ENCODE assay signal across 11 cellular contexts in genomic region chr1:101203812-101204540, GRCh38. TPM values are rescaled to one million over a fixed set of nuclear protein-coding genes. Genes with fewer than 3 reads are reported as not detected.
DNase-seq lines count a peak whose midpoint lies in the region; ATAC-seq and TF ChIP-seq lines count a peak whose summit lies in the region.
"Had no signal": no experiment of that assay in that cellular context is flagged by ENCODE, and none has a peak within 500 bp of the region (broad histone marks: within the 10 kb centered on the region; RNA-seq: fewer than 3 reads in every experiment).

No MANE protein-coding gene starts in this region.

- H3K4me1 ChIP-seq in IMR-90 (ENCODE audit: control insufficient read depth, insufficient read depth, low read length) (peaks cover 4% of the 10 kb centered on the region), esophagus squamous epithelium (no peaks in the 10 kb centered on the region)

- peak; percentile 33 for DNase-seq in AG08395 (ENCODE audit: low spot score)
- DNase-seq in IMR-90: peak; percentile 70
- peak; percentile 72 for DNase-seq in SK-N-DZ (ENCODE audit: low spot score)
- DNase-seq in globus pallidus (ENCODE audit: low spot score): peak; percentile 20
- DNase-seq in activated CD8-positive, alpha-beta memory T cell treated with anti-CD3 and anti-CD28 coated beads, Interleukin-2, amount 50 U/mL, for 4 hours: no peak
- no peak for DNase-seq in KG1 (lab: John Stamatoyannopoulos, UW)
- DNase-seq in esophagus squamous epithelium (lab: John Stamatoyannopoulos, UW): no peak

- in situ Hi-C loops in IMR-90 (cut with MboI; ENCODE audit: low sequenced_read_pairs): no loop called here

- H2BK5ac ChIP-seq in IMR-90 (ENCODE audit: low read depth, low read length, poor library complexity, severe bottlenecking): no peak overlapping the region

- H3K4me3 ChIP-seq in IMR-90 (ENCODE audit: insufficient read depth, low read depth, low read length): no peak overlapping the region
- no peak overlapping the region for H3K4me3 ChIP-seq in esophagus squamous epithelium
- H3K4me3 ChIP-seq: coronary artery had no signal

- no peaks in the 10 kb centered on the region for H3K79me1 ChIP-seq in IMR-90 (ENCODE audit: low read depth in 1 of 2, low read length in 2 of 2)

- H4K20me1 ChIP-seq in IMR-90 (ENCODE audit: insufficient read depth, low read length): no peaks in the 10 kb centered on the region

- H3K9me3 ChIP-seq in IMR-90 (ENCODE audit: control insufficient read depth, insufficient read depth, low read length) (no peaks in the 10 kb centered on the region), esophagus squamous epithelium (no peaks in the 10 kb centered on the region)

- no peak overlapping the region for H3K27ac ChIP-seq in IMR-90 (ENCODE audit: insufficient read depth, low read length)
- no peak overlapping the region for H3K27ac ChIP-seq in esophagus squamous epithelium
- H3K27ac ChIP-seq: coronary artery had no signal

- BruUV-seq in IMR-90 (replicated peaks; lab: Mats Ljungman, UMichigan): no TSS peak

- ATAC-seq in IMR-90 (ENCODE audit: low read depth) (no peak), GM21526 (IDR thresholded peaks at IDR 0.05; ENCODE audit: low FRiP score, unreplicated experiment) (no peak)
- ATAC-seq: HCT116 had no signal

- 0 out of 2 replicates have a peak overlapping the region, but pooled peaks have one; percentile 0 for H2BK120ac ChIP-seq in IMR-90 (ENCODE audit: low read depth, low read length)

- H3K4ac ChIP-seq in IMR-90 (ENCODE audit: low read depth, low read length): peak overlapping the region; percentile 42

- CTCF ChIA-PET in IMR-90 (lab: Yijun Ruan, JAX): no interaction called here

- H3K9ac ChIP-seq in IMR-90 (ENCODE audit: low read depth, low read length): no peak overlapping the region

- peak overlapping the region; percentile 2; the same call in 1 of the 2 replicates for H3K23ac ChIP-seq in IMR-90 (ENCODE audit: low read depth, low read length)

- no peak overlapping the region for H4K91ac ChIP-seq in IMR-90 (ENCODE audit: insufficient read depth, low read depth, low read length)

- no peak for TF ChIP-seq RAD21 in IMR-90 (IDR thresholded peaks at IDR 0.05; ENCODE audit: low read length)

- no peak overlapping the region for H3K56ac ChIP-seq in IMR-90 (ENCODE audit: extremely low read depth, insufficient read depth, low read length)

- dilution Hi-C loops in IMR-90 (cut with HindIII; ENCODE audit: low sequenced_read_pairs, unreplicated experiment): no loop called here

- TF ChIP-seq CTCF in IMR-90 (conservative IDR thresholded peaks at IDR 0.05; ENCODE audit: low read depth, low read length) (no peak), esophagus squamous epithelium (IDR thresholded peaks at IDR 0.05) (no peak)

- WGBS in IMR-90 (ENCODE audit: extremely low coverage in 2 of 2, insufficient read length in 1 of 2), 2 experiments: no CpG with 5 or more reads among the region's 6 CpGs
- WGBS in esophagus squamous epithelium, 2 donors: 55 to 61% methylated on average over 6 of the region's 6 CpGs

- H3K36me3 ChIP-seq in IMR-90 (ENCODE audit: control insufficient read depth, insufficient read depth, low read length) (no peaks in the 10 kb centered on the region), esophagus squamous epithelium (no peaks in the 10 kb centered on the region)

- H2AK9ac ChIP-seq in IMR-90 (replicated peaks; ENCODE audit: low read depth, low read length, poor library complexity): no peak overlapping the region

- H2AK5ac ChIP-seq in IMR-90 (ENCODE audit: low read depth, low read length): peak overlapping the region; percentile 5; the same call in 1 of the 2 replicates

- peak overlapping the region; percentile 21; the same call in 1 of the 2 replicates for H3K18ac ChIP-seq in IMR-90 (ENCODE audit: low read depth, low read length)

- H3K9me1 ChIP-seq in IMR-90 (ENCODE audit: insufficient read depth, low read length): peaks cover 3% of the 10 kb centered on the region; the same call in 1 of the 2 replicates

- POLR2A ChIA-PET in IMR-90 (lab: Charles Lee; ENCODE audit: unreplicated experiment): no interaction called here

- peak overlapping the region in 1 of 2 experiments; percentile 6; a peak in 2 of 4 replicates for H4K8ac ChIP-seq in IMR-90 (ENCODE audit: low read depth in 2 of 2, low read length in 2 of 2)

- peak overlapping the region; percentile 71; the same call in 1 of the 2 replicates for H2BK20ac ChIP-seq in IMR-90 (ENCODE audit: low read depth, low read length)

- H2AFZ ChIP-seq in IMR-90 (replicated peaks; ENCODE audit: low read length, poor library complexity): peak overlapping the region; percentile 36

- TF ChIP-seq POLR2A in IMR-90 (IDR thresholded peaks at IDR 0.05; ENCODE audit: low read depth, low read length) (no peak), esophagus squamous epithelium (IDR thresholded peaks at IDR 0.05) (no peak)

- H4K5ac ChIP-seq in IMR-90 (ENCODE audit: low read depth, low read length): no peak overlapping the region

- intact Hi-C loops in IMR-90 (cut with micrococcal nuclease): no loop called here
- intact Hi-C loops in esophagus squamous epithelium (cut with DNase I): no loop called here

- H3K14ac ChIP-seq in IMR-90 (replicated peaks; ENCODE audit: low read depth, low read length): 0 out of 2 replicates have a peak overlapping the region, but pooled peaks have one; percentile 12

- peak overlapping the region; percentile 8; the same call in 1 of the 3 replicates for H2BK15ac ChIP-seq in IMR-90 (ENCODE audit: low read depth, low read length)

- H3K27me3 ChIP-seq in IMR-90 (ENCODE audit: control insufficient read depth, insufficient read depth, low read length) (no peaks in the 10 kb centered on the region), esophagus squamous epithelium (no peaks in the 10 kb centered on the region)

- H3K4me2 ChIP-seq in IMR-90 (ENCODE audit: low read depth, low read length): no peak overlapping the region

TF ChIP-seq in IMR-90, 13 proteins besides CTCF, POLR2A, EP300 and RAD21:
- TF ChIP-seq USF2 (IDR thresholded peaks at IDR 0.05; ENCODE audit: low read depth, low read length) (peak; percentile 45; the same call in 1 of the 2 replicates), BHLHE40 (IDR thresholded peaks at IDR 0.05; ENCODE audit: low read depth, low read length) (no peak), MAFK (IDR thresholded peaks at IDR 0.05; ENCODE audit: low read depth, low read length) (peak; percentile 40; the same call in 1 of the 2 replicates)

RNA-seq across cellular contexts. Expression of gene S1PR1, which starts 32.8 kb away (rescaled TPM):
- total RNA-seq in IMR-90 (2012; rRNA removed) (12.5 and 12.9 TPM in 2 replicates), esophagus squamous epithelium (10 to 100 TPM in 2 of 4 donors, 1 to 10 TPM in 2; 2.8 to 31.1 (median 10.3) TPM)
- polyA plus RNA-seq in IMR-90 (2012; rRNA removed): 14.1 and 15.6 TPM in 2 replicates
- 6.3 and 10.1 TPM in 2 replicates for polyA plus RNA-seq in IMR-90 (2012; cell fraction: cytosol; rRNA removed)
- polyA plus RNA-seq in IMR-90 (2012; cell fraction: nucleus; rRNA removed; ENCODE audit: low replicate concordance): 6.1 TPM in 2 replicates
- polyA plus RNA-seq in SK-N-DZ (2014; cell fraction: cytosol; rRNA removed): not detected in 2 replicates
- polyA plus RNA-seq in SK-N-DZ (2014; cell fraction: nucleus; rRNA removed): 0.16 and 0.17 TPM in 2 replicates
- total RNA-seq: osteocyte had no signal

Comparison
In these comparisons a context has a peak if more than half of its experiments do, and no peak if none do; other contexts are left out.
1. DNase-seq: peak in AG08395 (single experiment), IMR-90 (single experiment), SK-N-DZ (single experiment) and globus pallidus (single experiment); none in activated CD8-positive, alpha-beta memory T cell treated with anti-CD3 and anti-CD28 coated beads, Interleukin-2, amount 50 U/mL, for 4 hours (single experiment), KG1 (single experiment) and esophagus squamous epithelium (single experiment).